In genomic region chr7:120939345-120939744, GRCh38 we compare ENCODE assay signal across 2 cellular contexts.
TF ChIP-seq lines count a peak whose summit lies in the region.

No MANE protein-coding gene starts in this region.

TF ChIP-seq in HepG2, 621 proteins besides CTCF, POLR2A, EP300 and RAD21:
- no peak for TF ChIP-seq ARID2 (CRISPR knock-in tag; IDR thresholded peaks at IDR 0.05; ENCODE audit: borderline replicate concordance)
- peak; percentile 60 for TF ChIP-seq MAFF (IDR thresholded peaks at IDR 0.05; ENCODE audit: low read depth, low read length)
- TF ChIP-seq MAFK (conservative IDR thresholded peaks at IDR 0.05 in 1 of 2, IDR thresholded peaks at IDR 0.05 in 1 of 2; ENCODE audit: low read length in 2 of 2), result peak; percentile 42 to 64; a peak in 3 of 4 replicates

TF ChIP-seq in K562, 482 proteins besides CTCF, POLR2A, EP300 and RAD21:
- TF ChIP-seq NR2F6 (CRISPR knock-in tag; IDR thresholded peaks at IDR 0.05) (no peak), ZNF316 (IDR thresholded peaks at IDR 0.05) (peak; percentile 85), ZNF311 (CRISPR knock-in tag; IDR thresholded peaks at IDR 0.05) (no peak), CAMTA2 (CRISPR knock-in tag; conservative IDR thresholded peaks at IDR 0.05) (no peak), MAFG (tag; conservative IDR thresholded peaks at IDR 0.05) (peak; percentile 25; the same call in 1 of the 2 replicates), MXI1 (IDR thresholded peaks at IDR 0.05; ENCODE audit: low read depth, low read length) (no peak), HDAC3 (IDR thresholded peaks at IDR 0.05; ENCODE audit: borderline replicate concordance, partially characterized antibody) (no peak), ZBTB33 (CRISPR knock-in tag; IDR thresholded peaks at IDR 0.05) (no peak), C11orf30 (IDR thresholded peaks at IDR 0.05; ENCODE audit: low read depth) (peak; percentile 69; the same call in 1 of the 2 replicates), ATF7 (IDR thresholded peaks at IDR 0.05) (no peak)
